20 cellular contexts compared by ENCODE assay signal in genomic region chr12:95796225-95796981, GRCh38. TPM values are rescaled to one million over a fixed set of nuclear protein-coding genes. Genes with fewer than 3 reads are reported as not detected.
DNase-seq lines count a peak whose midpoint lies in the region; ATAC-seq, FAIRE-seq and TF ChIP-seq lines count a peak whose summit lies in the region.
"Had no signal": no experiment of that assay in that cellular context is flagged by ENCODE, and none has a peak within 500 bp of the region (broad histone marks: within the 10 kb centered on the region; RNA-seq: fewer than 3 reads in every experiment).

No MANE protein-coding gene starts in this region.

- H3K27me3 ChIP-seq in K562 (ENCODE audit: control insufficient read depth in 2 of 2, insufficient read depth in 2 of 2, low read length in 2 of 2): peaks cover under 1% of the 10 kb centered on the region in 2 experiments; a peak in 2 of 5 replicates
- H3K27me3 ChIP-seq in left lung: peaks cover 0 to 33% of the 10 kb centered on the region in 2 donors
- H3K27me3 ChIP-seq in upper lobe of right lung: no peaks in the 10 kb centered on the region
- no peaks in the 10 kb centered on the region for H3K27me3 ChIP-seq in Peyer's patch

- DNase-seq in M059J (ENCODE audit: low read depth) (peak; percentile 24), K562 (ENCODE audit: extremely low read depth in 1 of 4, low spot score in 3 of 4) (no peak), left lung (no peak), upper lobe of right lung (no peak), KG1 (lab: John Stamatoyannopoulos, UW) (no peak), NCI-H1417 treated with DMSO at 0.1 percent for 48 hours (lab: John Stamatoyannopoulos, UW) (no peak), Peyer's patch (no peak)
- DNase-seq: activated CD8-positive, alpha-beta T cell treated with anti-CD3 and anti-CD28 coated beads, Interleukin-2, amount 10 ng/mL, durations not matched to agents 7 days and 5 days; activated naive CD8-positive, alpha-beta T cell treated with anti-CD3 and anti-CD28 coated beads, Interleukin-2, amount 50 U/mL, for 24 hours; DMS 273 treated with DMSO at 0.1 percent for 48 hours; GOT3; hypothalamus; naive B cell; NCI-H187 treated with DMSO at 0.1 percent for 48 hours; SHP77; WERI-Rb-1 had no signal

- H3K9me3 ChIP-seq in K562 (replicated peaks; ENCODE audit: control insufficient read depth, insufficient read depth, low read depth, low read length) (no peaks in the 10 kb centered on the region), left lung (no peaks in the 10 kb centered on the region), upper lobe of right lung (no peaks in the 10 kb centered on the region), Peyer's patch (no peaks in the 10 kb centered on the region)
- H3K9me3 ChIP-seq: BLaER1, thoracic aorta had no signal

- FAIRE-seq in K562 (lab: Jason Lieb, UNC): no peak

- H3K9me1 ChIP-seq in K562 (ENCODE audit: control insufficient read depth, insufficient read depth, low read length): no peaks in the 10 kb centered on the region

- H2AFZ ChIP-seq in K562 (ENCODE audit: low read depth, low read length): no peak overlapping the region

- WGBS in K562 (ENCODE audit: insufficient coverage, low coverage, missing lambda C conversion rate): 0% methylated on average over 4 of the region's 4 CpGs

- no peaks in the 10 kb centered on the region for H3K4me1 ChIP-seq in K562 (replicated peaks in 1 of 2; ENCODE audit: control insufficient read depth in 2 of 2, insufficient read depth in 2 of 2, low read length in 2 of 2)
- H3K4me1 ChIP-seq in left lung: no peaks in the 10 kb centered on the region
- peaks cover 6% of the 10 kb centered on the region for H3K4me1 ChIP-seq in upper lobe of right lung
- no peaks in the 10 kb centered on the region for H3K4me1 ChIP-seq in Peyer's patch
- H3K4me1 ChIP-seq: BLaER1 had no signal

- CTCF ChIA-PET in K562 (lab: Yijun Ruan, JAX; ENCODE audit: low intra/inter-chr PET ratio): no interaction called here

- ATAC-seq in K562 (no peak), left lung (peak; percentile 41), upper lobe of right lung (peak; percentile 75)
- ATAC-seq: activated CD8-positive, alpha-beta T cell treated with anti-CD3 and anti-CD28 coated beads, Interleukin-2, amount 10 ng/mL, durations not matched to agents 7 days and 5 days; activated naive CD8-positive, alpha-beta T cell treated with anti-CD3 and anti-CD28 coated beads, Interleukin-2, amount 50 U/mL, for 24 hours had no signal

- no peak overlapping the region for H3K4me2 ChIP-seq in K562 (ENCODE audit: insufficient read depth, low read length)
- H3K4me2 ChIP-seq: BLaER1 had no signal

- POLR2A ChIA-PET in K562 (lab: Yijun Ruan, JAX): no interaction called here

- BruUV-seq in K562 (replicated peaks; lab: Mats Ljungman, UMichigan): no TSS peak

- no peaks in the 10 kb centered on the region for H3K36me3 ChIP-seq in K562 (ENCODE audit: control insufficient read depth, insufficient read depth, low read length)
- H3K36me3 ChIP-seq in left lung: no peaks in the 10 kb centered on the region
- no peaks in the 10 kb centered on the region for H3K36me3 ChIP-seq in upper lobe of right lung
- no peaks in the 10 kb centered on the region for H3K36me3 ChIP-seq in Peyer's patch
- H3K36me3 ChIP-seq: BLaER1, cardiac muscle cell, thoracic aorta, WERI-Rb-1 had no signal

- TF ChIP-seq POLR2A in K562 (conservative IDR thresholded peaks at IDR 0.05) (no peak), Peyer's patch (IDR thresholded peaks at IDR 0.05) (no peak)

- intact Hi-C loops in K562 (cut with micrococcal nuclease) (no loop called here), left lung (cut with DNase I) (no loop called here), upper lobe of right lung (cut with DNase I) (no loop called here)

- H3K4me3 ChIP-seq in K562 (no peak overlapping the region), left lung (no peak overlapping the region), upper lobe of right lung (no peak overlapping the region), Peyer's patch (no peak overlapping the region)
- H3K4me3 ChIP-seq: BLaER1, cardiac muscle cell, thoracic aorta had no signal

- H3K79me2 ChIP-seq in K562 (ENCODE audit: control insufficient read depth, insufficient read depth, low read length): no peaks in the 10 kb centered on the region

- no peak overlapping the region for H3K27ac ChIP-seq in K562 (ENCODE audit: extremely low read depth, low read depth, low read length)
- H3K27ac ChIP-seq in left lung: peak overlapping the region in 1 of 2 donors; percentile 8
- no peak overlapping the region for H3K27ac ChIP-seq in upper lobe of right lung
- H3K27ac ChIP-seq in Peyer's patch: no peak overlapping the region
- H3K27ac ChIP-seq: BLaER1, cardiac muscle cell, thoracic aorta, WERI-Rb-1 had no signal

- no peak for TF ChIP-seq CTCF in K562 (IDR thresholded peaks at IDR 0.05 in 2 of 3, conservative IDR thresholded peaks at IDR 0.05 in 1 of 3; ENCODE audit: insufficient read depth in 2 of 3, low read depth in 1 of 3, low read length in 3 of 3)
- no peak for TF ChIP-seq CTCF in left lung (IDR thresholded peaks at IDR 0.05)
- TF ChIP-seq CTCF in upper lobe of right lung (IDR thresholded peaks at IDR 0.05): no peak
- TF ChIP-seq CTCF in Peyer's patch (IDR thresholded peaks at IDR 0.05): no peak

- H3K9ac ChIP-seq in K562 (ENCODE audit: insufficient read depth in 1 of 2, low read depth in 2 of 2, low read length in 2 of 2): no peak overlapping the region
- H3K9ac ChIP-seq: BLaER1 had no signal

- no peak for TF ChIP-seq RAD21 in K562 (CRISPR knock-in tag; conservative IDR thresholded peaks at IDR 0.05 in 1 of 2, IDR thresholded peaks at IDR 0.05 in 1 of 2)

- TF ChIP-seq EP300 in K562 (IDR thresholded peaks at IDR 0.05; ENCODE audit: low read length): no peak

- no peaks in the 10 kb centered on the region for H4K20me1 ChIP-seq in K562 (replicated peaks; ENCODE audit: control insufficient read depth, insufficient read depth, low read length)

- in situ Hi-C loops in K562 (cut with MboI): no loop called here

TF ChIP-seq in K562, 482 proteins besides CTCF, POLR2A, EP300 and RAD21:
- TF ChIP-seq TRIM25 (IDR thresholded peaks at IDR 0.05; ENCODE audit: borderline replicate concordance) (no peak), MCM2 (IDR thresholded peaks at IDR 0.05; ENCODE audit: low read depth) (no peak), KDM1A (IDR thresholded peaks at IDR 0.05) (peak; percentile 37 to 44; a peak in 3 of 4 replicates), CCNT2 (IDR thresholded peaks at IDR 0.05; ENCODE audit: borderline replicate concordance, extremely low read depth, insufficient read length, low read depth, low read length) (no peak)

RNA-seq across cellular contexts. Expression of gene NTN4, which starts 5.8 kb away (rescaled TPM):
- 16.5 and 21.5 TPM in 2 replicates for total RNA-seq in M059J (2014; rRNA removed; shearing (Covaris generic))
- not detected in 2 replicates for total RNA-seq in K562 (2011; cell fraction: chromatin; rRNA removed; ENCODE audit: low replicate concordance)
- not detected in 2 replicates for total RNA-seq in K562 (2011; cell fraction: nucleolus; rRNA removed)
- total RNA-seq in K562 (2011; cell fraction: nucleoplasm; rRNA removed): not detected in 2 replicates
- total RNA-seq in K562 (2014; rRNA removed) (not detected in 2 replicates), K562 (2014; rRNA removed; fragmentation: Illumina TruSeq; extraction: Trizol) (not detected in 2 replicates), K562 (2015; rRNA removed; fragmentation: Illumina TruSeq; extraction: Trizol) (not detected in 2 replicates), K562 (2021) (0.13 TPM in 1 of 2 replicates, not detected in the other), left lung (10 to 100 TPM; 61.9 to 81.5 TPM), upper lobe of right lung (136 TPM), Peyer's patch (10 to 100 TPM; 12.3 to 20.6 (median 16.6) TPM)
- polyA plus RNA-seq in K562 (2011; rRNA removed) (not detected in 2 replicates), K562 (2014; fragmentation: Illumina TruSeq; extraction: Trizol) (not detected in 2 replicates), K562 (2014; fragmentation: Nextera tagmentation; extraction: Ambion mirVana) (not detected), K562 (2014; rRNA removed) (not detected in 2 replicates)
- 0.01 TPM in 2 replicates for polyA plus RNA-seq in K562 (2011; cell fraction: cytosol; rRNA removed)
- polyA plus RNA-seq in K562 (2011; cell fraction: nucleus; rRNA removed): not detected in 2 replicates
- polyA plus RNA-seq in K562 (2012): not detected in 2 replicates
- not detected in 2 replicates for polyA minus RNA-seq in K562 (2011; rRNA and poly(A)+ RNA removed)
- polyA minus RNA-seq in K562 (2011; cell fraction: cytosol; rRNA and poly(A)+ RNA removed): not detected in 2 replicates
- polyA minus RNA-seq in K562 (2011; cell fraction: nucleus; rRNA and poly(A)+ RNA removed): not detected in 2 replicates
- total RNA-seq: activated CD8-positive, alpha-beta T cell treated with anti-CD3 and anti-CD28 coated beads, Interleukin-2, amount 10 ng/mL, durations not matched to agents 7 days and 5 days; T-helper 1 cell treated with Interleukin-12 subunit alpha and Interleukin-12 subunit beta and Interleukin-4 antibody, amounts not matched to agents 30 ng/mL and 1 ng/mL, for 36 hours had no signal

Comparison
In these comparisons a context has a peak if more than half of its experiments do, and no peak if none do; other contexts are left out.
1. RNA of gene NTN4, which starts 5.8 kb away (total RNA-seq): 136 TPM in upper lobe of right lung (single experiment), 61.9 to 81.5 TPM in left lung, 16.5 to 21.5 TPM in M059J and 12.3 to 20.6 TPM in Peyer's patch; 0.13 TPM in K562; every median in the first group is over 4 times any median in the second.